ENCODE assay signal across 9 cellular contexts in the genomic region with DNA sequence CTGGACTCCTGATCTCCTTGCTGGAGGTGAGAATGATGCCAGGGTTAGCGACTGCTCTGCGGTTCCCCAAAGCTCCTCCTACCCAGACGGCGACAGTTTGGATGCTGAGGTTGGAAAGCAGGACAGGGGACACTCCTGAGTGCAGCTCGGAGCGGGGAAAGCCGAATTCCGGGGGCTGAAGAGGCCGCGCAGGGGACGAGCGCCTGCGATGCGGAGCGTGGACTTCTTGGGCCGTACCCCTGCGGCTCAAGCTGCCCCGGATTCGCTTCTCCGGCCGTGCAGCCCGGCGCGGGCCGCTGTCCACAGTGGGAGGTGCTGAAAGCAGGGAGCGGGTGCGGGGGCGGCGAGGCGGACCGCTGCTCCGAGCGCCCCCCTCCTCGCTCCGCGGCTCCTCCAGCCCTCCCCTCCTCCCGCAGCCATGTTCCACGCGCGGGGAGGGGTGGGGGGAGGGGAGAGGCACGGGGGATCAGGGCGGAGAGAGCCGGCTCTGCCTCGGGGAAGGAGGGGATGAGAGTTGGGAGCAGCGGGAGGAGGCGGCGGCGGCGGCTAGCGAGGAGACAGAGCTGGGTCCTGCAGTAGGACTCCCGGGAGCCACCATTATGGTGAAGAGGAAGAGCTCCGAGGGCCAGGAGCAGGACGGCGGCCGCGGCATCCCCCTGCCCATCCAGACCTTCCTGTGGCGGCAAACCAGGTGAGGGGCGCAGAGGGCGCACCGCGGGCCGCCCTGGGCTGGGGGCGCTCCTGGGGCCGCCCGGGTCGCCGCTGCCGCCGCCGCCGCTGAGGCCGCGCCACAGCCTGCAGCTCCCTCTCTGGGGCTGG. TPM values are rescaled to one million over a fixed set of nuclear protein-coding genes. Genes with fewer than 3 reads are reported as not detected.
DNase-seq lines count a peak whose midpoint lies in the region; ATAC-seq and TF ChIP-seq lines count a peak whose summit lies in the region.
"Had no signal": no experiment of that assay in that cellular context is flagged by ENCODE, and none has a peak within 500 bp of the region (broad histone marks: within the 10 kb centered on the region; RNA-seq: fewer than 3 reads in every experiment).

A gene with protein sequence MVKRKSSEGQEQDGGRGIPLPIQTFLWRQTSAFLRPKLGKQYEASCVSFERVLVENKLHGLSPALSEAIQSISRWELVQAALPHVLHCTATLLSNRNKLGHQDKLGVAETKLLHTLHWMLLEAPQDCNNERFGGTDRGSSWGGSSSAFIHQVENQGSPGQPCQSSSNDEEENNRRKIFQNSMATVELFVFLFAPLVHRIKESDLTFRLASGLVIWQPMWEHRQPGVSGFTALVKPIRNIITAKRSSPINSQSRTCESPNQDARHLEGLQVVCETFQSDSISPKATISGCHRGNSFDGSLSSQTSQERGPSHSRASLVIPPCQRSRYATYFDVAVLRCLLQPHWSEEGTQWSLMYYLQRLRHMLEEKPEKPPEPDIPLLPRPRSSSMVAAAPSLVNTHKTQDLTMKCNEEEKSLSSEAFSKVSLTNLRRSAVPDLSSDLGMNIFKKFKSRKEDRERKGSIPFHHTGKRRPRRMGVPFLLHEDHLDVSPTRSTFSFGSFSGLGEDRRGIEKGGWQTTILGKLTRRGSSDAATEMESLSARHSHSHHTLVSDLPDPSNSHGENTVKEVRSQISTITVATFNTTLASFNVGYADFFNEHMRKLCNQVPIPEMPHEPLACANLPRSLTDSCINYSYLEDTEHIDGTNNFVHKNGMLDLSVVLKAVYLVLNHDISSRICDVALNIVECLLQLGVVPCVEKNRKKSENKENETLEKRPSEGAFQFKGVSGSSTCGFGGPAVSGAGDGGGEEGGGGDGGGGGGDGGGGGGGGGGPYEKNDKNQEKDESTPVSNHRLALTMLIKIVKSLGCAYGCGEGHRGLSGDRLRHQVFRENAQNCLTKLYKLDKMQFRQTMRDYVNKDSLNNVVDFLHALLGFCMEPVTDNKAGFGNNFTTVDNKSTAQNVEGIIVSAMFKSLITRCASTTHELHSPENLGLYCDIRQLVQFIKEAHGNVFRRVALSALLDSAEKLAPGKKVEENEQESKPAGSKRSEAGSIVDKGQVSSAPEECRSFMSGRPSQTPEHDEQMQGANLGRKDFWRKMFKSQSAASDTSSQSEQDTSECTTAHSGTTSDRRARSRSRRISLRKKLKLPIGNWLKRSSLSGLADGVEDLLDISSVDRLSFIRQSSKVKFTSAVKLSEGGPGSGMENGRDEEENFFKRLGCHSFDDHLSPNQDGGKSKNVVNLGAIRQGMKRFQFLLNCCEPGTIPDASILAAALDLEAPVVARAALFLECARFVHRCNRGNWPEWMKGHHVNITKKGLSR (N-terminal part only) (plus strand): TSS at position 359 of the 819 bp plus-strand sequence. CDS start 241 bp downstream, at position 600.

- TF ChIP-seq CTCF in dorsolateral prefrontal cortex (IDR thresholded peaks at IDR 0.05 in 54 of 56, conservative IDR thresholded peaks at IDR 0.05 in 2 of 56; ENCODE audit: low read depth in 1 of 56, partially characterized antibody in 56 of 56) = peak in 8 of 56 donors; percentile 7 to 24 (median 14)

- H3K9me3 Mint-ChIP-seq in stimulated activated effector memory CD8-positive, alpha-beta T cell treated with anti-CD3 and anti-CD28 coated beads, Interleukin-12 subunit alpha, Interleukin-12 subunit beta, amount 100 ng/mL, for 72 hours = no peaks in the 10 kb centered on the region
- H3K9me3 Mint-ChIP-seq: T-helper 1 cell treated with Interleukin-12 subunit alpha and Interleukin-12 subunit beta and Interleukin-4 antibody, amounts not matched to agents 30 μg/mL and 1 μg/mL, for 36 hours had no signal

- no peak within 1 kb of the TSS for H3K4me3 Mint-ChIP-seq in stimulated activated effector memory CD8-positive, alpha-beta T cell treated with anti-CD3 and anti-CD28 coated beads, Interleukin-12 subunit alpha, Interleukin-12 subunit beta, amount 100 ng/mL, for 72 hours
- H3K4me3 Mint-ChIP-seq: T-helper 1 cell treated with Interleukin-12 subunit alpha and Interleukin-12 subunit beta and Interleukin-4 antibody, amounts not matched to agents 30 μg/mL and 1 μg/mL, for 36 hours had no signal

- no peaks in the 10 kb centered on the region for H3K9me3 ChIP-seq in SJSA1 (replicated peaks)

- peaks cover 5% of the 10 kb centered on the region for H3K4me1 Mint-ChIP-seq in stimulated activated effector memory CD8-positive, alpha-beta T cell treated with anti-CD3 and anti-CD28 coated beads, Interleukin-12 subunit alpha, Interleukin-12 subunit beta, amount 100 ng/mL, for 72 hours

- DNase-seq in DMS 273 (lab: John Stamatoyannopoulos, UW; ENCODE audit: unreplicated experiment) (peak; percentile 84), DMS 273 treated with DMSO at 0.1 percent for 48 hours (lab: John Stamatoyannopoulos, UW) (no peak), HK-2 (ENCODE audit: unreplicated experiment) (peak; percentile 73), SJSA1 (ENCODE audit: low read depth in 1 of 2, low spot score in 2 of 2) (peak; percentile 9 to 52), dorsolateral prefrontal cortex (peak; percentile 35 to 80 (median 72)), left lobe of liver (ENCODE audit: low spot score) (peak; percentile 52)
- DNase-seq in stimulated activated effector memory CD8-positive, alpha-beta T cell treated with anti-CD3 and anti-CD28 coated beads, Interleukin-12 subunit alpha, Interleukin-12 subunit beta, amount 100 ng/mL, for 72 hours (ENCODE audit: low spot score in 2 of 2) = peak in 1 of 2 donors; percentile 12
- no peak for DNase-seq in activated effector memory CD4-positive, alpha-beta T cell treated with anti-CD3 and anti-CD28 coated beads, Interleukin-2, amount 50 U/mL, for 16 hours

- intact Hi-C loops in dorsolateral prefrontal cortex (cut with DNase I) = loop anchor here in 1 of 2 donors (10.0 kb wide), 1 partner anchor 347 kb away; the partner anchor contains the start of gene MAP2

- no peak within 1 kb of the TSS for H3K27ac ChIP-seq in SJSA1
- H3K27ac ChIP-seq in dorsolateral prefrontal cortex = peak within 1 kb of the TSS in 54 of 59 donors; percentile 6 to 89 (median 74)

- 0 out of 2 replicates have a peak, but pooled peaks cover 4% of the 10 kb centered on the region for H3K4me1 ChIP-seq in SJSA1 (replicated peaks)

- no peak within 1 kb of the TSS for H3K27ac Mint-ChIP-seq in stimulated activated effector memory CD8-positive, alpha-beta T cell treated with anti-CD3 and anti-CD28 coated beads, Interleukin-12 subunit alpha, Interleukin-12 subunit beta, amount 100 ng/mL, for 72 hours
- H3K27ac Mint-ChIP-seq: T-helper 1 cell treated with Interleukin-12 subunit alpha and Interleukin-12 subunit beta and Interleukin-4 antibody, amounts not matched to agents 30 μg/mL and 1 μg/mL, for 36 hours had no signal

- H3K27me3 ChIP-seq in SJSA1 (replicated peaks) (peaks cover 3% of the 10 kb centered on the region; the same call in 1 of the 2 replicates), dorsolateral prefrontal cortex (peaks cover 0 to 24% (median 0%) of the 10 kb centered on the region in 45 donors)

- ATAC-seq in left lobe of liver = peak; percentile 96
- ATAC-seq in stimulated activated effector memory CD8-positive, alpha-beta T cell treated with anti-CD3 and anti-CD28 coated beads, Interleukin-12 subunit alpha, Interleukin-12 subunit beta, amount 100 ng/mL, for 72 hours = peak; percentile 48

- H3K36me3 ChIP-seq in SJSA1 = no peaks in the 10 kb centered on the region

- H3K4me3 ChIP-seq in SJSA1 (no peak within 1 kb of the TSS), dorsolateral prefrontal cortex (peak within 1 kb of the TSS; percentile 36 to 77 (median 59))

- H3K36me3 Mint-ChIP-seq in stimulated activated effector memory CD8-positive, alpha-beta T cell treated with anti-CD3 and anti-CD28 coated beads, Interleukin-12 subunit alpha, Interleukin-12 subunit beta, amount 100 ng/mL, for 72 hours = no peaks in the 10 kb centered on the region

RNA-seq across cellular contexts. Expression of the gene that starts here (rescaled TPM):
- not detected in 2 replicates for total RNA-seq in SJSA1 (2014; rRNA removed; shearing (Covaris generic))
- total RNA-seq in dorsolateral prefrontal cortex (100 to 1,000 TPM in 82 of 120 experiments, 10 to 100 TPM in 38; 41.0 to 151 (median 108) TPM), left lobe of liver (not detected)

Comparison
In these comparisons a context has a peak if more than half of its experiments do, and no peak if none do; other contexts are left out.
1. RNA of the gene that starts here (total RNA-seq): 41.0 to 151 TPM in dorsolateral prefrontal cortex; not detected in SJSA1 and not detected in left lobe of liver (single experiment); every median in the first group is over 10 times any median in the second.
2. DNase-seq: peak in DMS 273 (single experiment), HK-2 (single experiment) and dorsolateral prefrontal cortex (10 of 10); none in DMS 273 treated with DMSO at 0.1 percent for 48 hours (single experiment) and activated effector memory CD4-positive, alpha-beta T cell treated with anti-CD3 and anti-CD28 coated beads, Interleukin-2, amount 50 U/mL, for 16 hours (single experiment).
3. Peak in DNase-seq in SJSA1; RNA of the gene not detected or under 1 TPM.
4. Peak in DNase-seq and ATAC-seq in left lobe of liver; RNA of the gene not detected or under 1 TPM.